ENCODE assay signal across 7 cellular contexts in the genomic region with DNA sequence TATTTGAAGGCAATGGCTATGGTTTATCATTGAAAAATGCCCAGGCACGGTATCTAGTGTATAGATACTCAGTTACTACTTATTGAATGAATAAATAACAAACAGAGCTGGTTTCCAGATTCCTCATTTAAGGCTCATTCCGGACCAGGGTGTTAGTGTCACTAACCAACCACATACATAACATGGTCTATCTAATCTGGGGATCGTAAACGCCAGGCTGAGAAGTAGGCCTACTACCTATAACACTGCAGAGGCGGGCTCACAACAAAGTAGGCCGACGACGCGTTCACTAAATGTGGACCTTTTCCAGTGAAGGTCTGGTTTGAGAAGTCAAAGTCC. TPM values are rescaled to one million over a fixed set of nuclear protein-coding genes. Genes with fewer than 3 reads are reported as not detected.
DNase-seq lines count a peak whose midpoint lies in the region; ATAC-seq and TF ChIP-seq lines count a peak whose summit lies in the region.

No MANE protein-coding gene starts in this region.

- no peaks in the 10 kb centered on the region for H3K27me3 ChIP-seq in NT2/D1 (ENCODE audit: insufficient read depth, insufficient read length)
- no peaks in the 10 kb centered on the region for H3K27me3 ChIP-seq in esophagus muscularis mucosa

- H3K9me3 ChIP-seq in NT2/D1 (ENCODE audit: insufficient read depth, low read length) (no peaks in the 10 kb centered on the region), esophagus muscularis mucosa (no peaks in the 10 kb centered on the region)

- DNase-seq in NT2/D1 (ENCODE audit: low read depth, low spot score) (no peak), esophagus muscularis mucosa (ENCODE audit: extremely low spot score) (peak; percentile 5), skeletal muscle cell (ENCODE audit: low read depth) (no peak), GM19238 (ENCODE audit: insufficient read length, low spot score) (no peak), midbrain (lab: John Stamatoyannopoulos, UW) (no peak), medulla oblongata (ENCODE audit: extremely low spot score) (no peak)

- H3K36me3 ChIP-seq in NT2/D1 (ENCODE audit: insufficient read depth, insufficient read length, low read length) (peaks cover 38% of the 10 kb centered on the region), esophagus muscularis mucosa (peaks cover 0 to 34% (median 22%) of the 10 kb centered on the region in 4 donors)

- H3K9ac ChIP-seq in NT2/D1 (ENCODE audit: insufficient read length, low read depth): peak overlapping the region; percentile 97

- TF ChIP-seq EP300 in esophagus muscularis mucosa (IDR thresholded peaks at IDR 0.05): no peak

- no peak for TF ChIP-seq POLR2A in esophagus muscularis mucosa (IDR thresholded peaks at IDR 0.05; ENCODE audit: low read depth)

- H3K27ac ChIP-seq in esophagus muscularis mucosa (replicated peaks in 1 of 4): peak overlapping the region; percentile 75 to 85 (median 82)

- ATAC-seq in GM21619 (IDR thresholded peaks at IDR 0.05; ENCODE audit: unreplicated experiment): peak; percentile 15

- intact Hi-C loops in esophagus muscularis mucosa (cut with DNase I): no loop called here

- H3K4me3 ChIP-seq in NT2/D1 (ENCODE audit: insufficient read length, low read depth) (peak overlapping the region; percentile 97), esophagus muscularis mucosa (peak overlapping the region; percentile 71 to 76 (median 74)), skeletal muscle cell (ENCODE audit: low read depth, low read length) (peak overlapping the region; percentile 90)

- TF ChIP-seq CTCF in esophagus muscularis mucosa (IDR thresholded peaks at IDR 0.05): no peak

- H3K4me1 ChIP-seq in NT2/D1 (ENCODE audit: insufficient read depth, insufficient read length) (no peaks in the 10 kb centered on the region), esophagus muscularis mucosa (peaks cover 14 to 26% (median 25%) of the 10 kb centered on the region in 4 donors)

- 0% methylated on average over 9 of the region's 9 CpGs for WGBS in esophagus muscularis mucosa

RNA-seq across cellular contexts. Expression of gene LSM5, which starts 0.4 kb away (rescaled TPM):
- total RNA-seq in esophagus muscularis mucosa: 10 to 100 TPM; 10.1 to 15.6 (median 12.6) TPM

RNA-seq across cellular contexts. Expression of gene AVL9, which starts 5.5 kb away (rescaled TPM):
- 10 to 100 TPM; 18.8 to 27.7 (median 21.3) TPM for total RNA-seq in esophagus muscularis mucosa
